17 cellular contexts compared by ENCODE assay signal in the genomic region with DNA sequence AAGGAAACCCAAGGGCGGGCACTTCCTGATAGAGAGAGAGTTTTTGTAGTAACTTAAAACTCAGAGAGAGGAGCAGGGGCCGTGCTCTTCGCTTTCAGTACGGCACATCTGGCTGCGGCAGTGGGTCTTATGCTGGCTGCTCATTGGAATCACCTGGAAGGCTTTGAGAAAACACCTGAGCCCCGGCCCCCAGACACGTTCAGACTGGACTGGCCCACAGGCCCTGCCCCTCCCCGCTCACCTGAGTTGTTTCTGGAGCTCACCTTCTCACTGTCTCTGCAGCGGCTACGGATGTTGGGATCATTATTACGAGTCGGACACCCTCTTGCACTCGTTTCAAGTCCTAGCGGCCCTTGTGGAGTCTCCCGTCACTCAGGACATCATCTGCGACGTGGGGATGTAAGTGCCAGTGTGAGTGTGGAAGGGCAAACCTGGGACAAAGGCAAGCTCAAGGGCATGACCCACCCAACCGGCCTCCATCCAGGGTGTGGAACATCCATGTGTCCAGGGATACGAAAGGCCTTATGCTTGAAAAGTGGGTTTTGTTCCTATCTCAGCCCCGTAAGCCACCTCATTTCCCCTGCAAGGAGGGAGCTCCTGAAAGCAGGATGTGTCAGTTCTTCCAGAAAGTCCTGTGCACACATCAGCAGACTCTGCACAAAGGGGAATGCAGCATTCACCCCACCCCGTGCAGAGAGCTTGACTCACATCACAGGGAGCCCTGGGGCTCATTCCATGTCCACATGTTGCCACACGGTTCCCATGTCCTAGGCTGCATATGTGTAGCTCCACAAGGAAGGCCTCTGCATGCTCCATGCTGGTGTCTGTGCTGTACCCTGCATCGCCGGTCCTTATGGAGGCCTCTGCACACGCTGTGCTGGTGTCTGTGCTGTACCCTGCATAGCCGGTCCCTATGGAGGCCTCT.
"Had no signal": no experiment of that assay in that cellular context is flagged by ENCODE, and none has a peak within 500 bp of the region (broad histone marks: within the 10 kb centered on the region; RNA-seq: fewer than 3 reads in every experiment).

No MANE protein-coding gene starts in this region.

- FAIRE-seq: colon, small intestine, urothelium cell line had no signal

- H3K9me3 ChIP-seq: esophagus muscularis mucosa, mucosa of descending colon, SK-N-SH, testis had no signal

- H3K27ac Mint-ChIP-seq: activated T-helper 17 cell treated with anti-CD3 and anti-CD28 coated beads, Interleukin-2, amount 50 U/mL, for 72 hours; naive thymus-derived CD4-positive, alpha-beta T cell; progenitor cell of endocrine pancreas; stimulated activated naive CD8-positive, alpha-beta T cell treated with anti-CD3 and anti-CD28 coated beads, Interleukin-15, Interleukin-2, amounts not matched to agents 100 ng/mL and 50 ng/mL, for 24 hours; T-cell had no signal

- DNase-seq: activated CD4-positive, alpha-beta T cell treated with anti-CD3 and anti-CD28 coated beads, Interleukin-2, amount 50 U/mL, for 1 hour; activated naive CD4-positive, alpha-beta T cell treated with Interleukin-2 at 50 U/mL for 16 hours; naive thymus-derived CD4-positive, alpha-beta T cell; occipital lobe; SK-N-SH; small intestine; T-cell; T1000; testis had no signal

- H3K27me3 Mint-ChIP-seq: activated T-helper 17 cell treated with anti-CD3 and anti-CD28 coated beads, Interleukin-2, amount 50 U/mL, for 72 hours; naive thymus-derived CD4-positive, alpha-beta T cell; progenitor cell of endocrine pancreas; stimulated activated naive CD8-positive, alpha-beta T cell treated with anti-CD3 and anti-CD28 coated beads, Interleukin-15, Interleukin-2, amounts not matched to agents 100 ng/mL and 50 ng/mL, for 24 hours; T-cell had no signal

- H3K27ac ChIP-seq: cardiac muscle cell, esophagus muscularis mucosa, testis had no signal

- H3K4me3 ChIP-seq: cardiac muscle cell, esophagus muscularis mucosa, mucosa of descending colon, testis had no signal

- H3K9ac ChIP-seq: SK-N-SH had no signal

- H3K4me3 Mint-ChIP-seq: activated T-helper 17 cell treated with anti-CD3 and anti-CD28 coated beads, Interleukin-2, amount 50 U/mL, for 72 hours; naive thymus-derived CD4-positive, alpha-beta T cell; stimulated activated naive CD8-positive, alpha-beta T cell treated with anti-CD3 and anti-CD28 coated beads, Interleukin-15, Interleukin-2, amounts not matched to agents 100 ng/mL and 50 ng/mL, for 24 hours; T-cell had no signal

- H3K9me3 Mint-ChIP-seq: activated T-helper 17 cell treated with anti-CD3 and anti-CD28 coated beads, Interleukin-2, amount 50 U/mL, for 72 hours; naive thymus-derived CD4-positive, alpha-beta T cell; stimulated activated naive CD8-positive, alpha-beta T cell treated with anti-CD3 and anti-CD28 coated beads, Interleukin-15, Interleukin-2, amounts not matched to agents 100 ng/mL and 50 ng/mL, for 24 hours; T-cell had no signal

- H3K4me2 ChIP-seq: SK-N-SH had no signal

- H3K27me3 ChIP-seq: cardiac muscle cell, esophagus muscularis mucosa, testis had no signal
